Comparison of ENCODE assay signal across 15 cellular contexts in genomic region chr6:35491558-35492541, GRCh38. TPM values are rescaled to one million over a fixed set of nuclear protein-coding genes. Genes with fewer than 3 reads are reported as not detected.
DNase-seq lines count a peak whose midpoint lies in the region; ATAC-seq, FAIRE-seq and TF ChIP-seq lines count a peak whose summit lies in the region.
"Had no signal": no experiment of that assay in that cellular context is flagged by ENCODE, and none has a peak within 500 bp of the region (broad histone marks: within the 10 kb centered on the region; RNA-seq: fewer than 3 reads in every experiment).

No MANE protein-coding gene starts in this region.

- FAIRE-seq in astrocyte (lab: Jason Lieb, UNC) = no peak
- FAIRE-seq: GM12892 had no signal

- intact Hi-C loops in testis (cut with DNase I; ENCODE audit: low total_unique reads) = no loop called here

- H3K36me3 ChIP-seq in astrocyte (ENCODE audit: insufficient read depth, low read length) (no peaks in the 10 kb centered on the region), mucosa of rectum (ENCODE audit: control insufficient read depth in 2 of 2, insufficient read depth in 2 of 2, low read length in 2 of 2) (peaks cover 0 to 4% of the 10 kb centered on the region in 2 donors), testis (ENCODE audit: low read depth, missing control alignments) (no peaks in the 10 kb centered on the region)

- H3K9me3 Mint-ChIP-seq in astrocyte (ENCODE audit: unreplicated experiment) = peaks cover 1% of the 10 kb centered on the region
- no peaks in the 10 kb centered on the region for H3K9me3 Mint-ChIP-seq in stimulated activated memory B cell treated with anti-CD40 and anti-IgM and Interleukin-4, amounts not matched to agents 10 μg/mL and 1 μg/mL and 100 μg/mL, for 72 hours
- H3K9me3 Mint-ChIP-seq: effector memory CD8-positive, alpha-beta T cell; immature natural killer cell; T-helper 1 cell treated with Interleukin-12 subunit alpha and Interleukin-12 subunit beta and Interleukin-4 antibody, amounts not matched to agents 30 μg/mL and 1 μg/mL, for 36 hours had no signal

- H3K4me3 Mint-ChIP-seq in astrocyte (ENCODE audit: unreplicated experiment) = peak overlapping the region; percentile 76
- no peak overlapping the region for H3K4me3 Mint-ChIP-seq in stimulated activated memory B cell treated with anti-CD40 and anti-IgM and Interleukin-4, amounts not matched to agents 10 μg/mL and 1 μg/mL and 100 μg/mL, for 72 hours
- H3K4me3 Mint-ChIP-seq: effector memory CD8-positive, alpha-beta T cell; immature natural killer cell; T-helper 1 cell treated with Interleukin-12 subunit alpha and Interleukin-12 subunit beta and Interleukin-4 antibody, amounts not matched to agents 30 μg/mL and 1 μg/mL, for 36 hours had no signal

- H4K20me1 ChIP-seq in astrocyte (ENCODE audit: insufficient read depth, low read length) = peaks cover 61% of the 10 kb centered on the region

- H3K9ac ChIP-seq in astrocyte (ENCODE audit: low read length) (peak overlapping the region; percentile 67), mucosa of rectum (ENCODE audit: low read depth in 1 of 2, low read length in 2 of 2) (peak overlapping the region in 1 of 2 donors; percentile 53)

- peak; percentile 74 for DNase-seq in DMS 273 (lab: John Stamatoyannopoulos, UW; ENCODE audit: unreplicated experiment)
- no peak for DNase-seq in DMS 273 treated with DMSO at 0.1 percent for 48 hours (lab: John Stamatoyannopoulos, UW)
- DNase-seq in astrocyte (ENCODE audit: low read depth) = no peak
- DNase-seq in testis = no peak
- DNase-seq in NCI-H187 (lab: John Stamatoyannopoulos, UW) = no peak
- DNase-seq in activated CD8-positive, alpha-beta memory T cell treated with anti-CD3 and anti-CD28 coated beads, Interleukin-2, amount 50 U/mL, for 4 hours = no peak
- DNase-seq: effector memory CD8-positive, alpha-beta T cell; immature natural killer cell; NCI-H1417 treated with DMSO at 0.1 percent for 48 hours had no signal

- H3K4me3 ChIP-seq in astrocyte (ENCODE audit: insufficient read depth, low read depth, low read length) (no peak overlapping the region), mucosa of rectum (ENCODE audit: low read length in 2 of 2) (no peak overlapping the region), testis (no peak overlapping the region)

- peaks cover 56% of the 10 kb centered on the region for H3K4me1 Mint-ChIP-seq in astrocyte (ENCODE audit: low read depth, unreplicated experiment)
- H3K4me1 Mint-ChIP-seq in stimulated activated memory B cell treated with anti-CD40 and anti-IgM and Interleukin-4, amounts not matched to agents 10 μg/mL and 1 μg/mL and 100 μg/mL, for 72 hours = peaks cover 35% of the 10 kb centered on the region

- no peak for TF ChIP-seq POLR2A in testis (IDR thresholded peaks at IDR 0.05)

- peaks cover 94% of the 10 kb centered on the region for H3K79me2 ChIP-seq in astrocyte (ENCODE audit: insufficient read depth, low read length)

- no peak for ATAC-seq in stimulated activated memory B cell treated with anti-CD40 and anti-IgM and Interleukin-4, amounts not matched to agents 10 μg/mL and 1 μg/mL and 100 μg/mL, for 72 hours
- ATAC-seq: effector memory CD8-positive, alpha-beta T cell had no signal

- peak overlapping the region; percentile 89 for H3K27ac Mint-ChIP-seq in astrocyte (ENCODE audit: unreplicated experiment)
- H3K27ac Mint-ChIP-seq in stimulated activated memory B cell treated with anti-CD40 and anti-IgM and Interleukin-4, amounts not matched to agents 10 μg/mL and 1 μg/mL and 100 μg/mL, for 72 hours = no peak overlapping the region
- H3K27ac Mint-ChIP-seq: T-helper 1 cell treated with Interleukin-12 subunit alpha and Interleukin-12 subunit beta and Interleukin-4 antibody, amounts not matched to agents 30 μg/mL and 1 μg/mL, for 36 hours had no signal

- TF ChIP-seq CTCF in astrocyte (IDR thresholded peaks at IDR 0.05; ENCODE audit: insufficient read depth, low read depth, low read length) (no peak), testis (IDR thresholded peaks at IDR 0.05) (no peak)

- H2AFZ ChIP-seq in astrocyte (ENCODE audit: low read depth, low read length) = no peak overlapping the region

- H3K27me3 Mint-ChIP-seq in astrocyte (ENCODE audit: low read depth, unreplicated experiment) = no peaks in the 10 kb centered on the region
- peaks cover 32% of the 10 kb centered on the region for H3K27me3 Mint-ChIP-seq in stimulated activated memory B cell treated with anti-CD40 and anti-IgM and Interleukin-4, amounts not matched to agents 10 μg/mL and 1 μg/mL and 100 μg/mL, for 72 hours
- H3K27me3 Mint-ChIP-seq: effector memory CD8-positive, alpha-beta T cell had no signal

- H3K27me3 ChIP-seq in astrocyte (ENCODE audit: insufficient read depth, low read length) (no peaks in the 10 kb centered on the region), mucosa of rectum (ENCODE audit: control insufficient read depth in 2 of 2, insufficient read depth in 2 of 2, low read length in 2 of 2) (no peaks in the 10 kb centered on the region), testis (no peaks in the 10 kb centered on the region)

- WGBS in testis, 2 donors = 54 to 55% methylated on average over 5 to 8 of the region's 9 CpGs

- peaks cover 3% of the 10 kb centered on the region for H3K36me3 Mint-ChIP-seq in astrocyte (ENCODE audit: low read depth, unreplicated experiment)
- no peaks in the 10 kb centered on the region for H3K36me3 Mint-ChIP-seq in stimulated activated memory B cell treated with anti-CD40 and anti-IgM and Interleukin-4, amounts not matched to agents 10 μg/mL and 1 μg/mL and 100 μg/mL, for 72 hours
- H3K36me3 Mint-ChIP-seq: immature natural killer cell had no signal

- H3K4me1 ChIP-seq in astrocyte (ENCODE audit: insufficient read depth, low read length) (peaks cover 76% of the 10 kb centered on the region), mucosa of rectum (ENCODE audit: control insufficient read depth in 2 of 2, insufficient read depth in 2 of 2, low read length in 2 of 2) (peaks cover 48 to 60% of the 10 kb centered on the region in 2 donors), testis (peaks cover 64% of the 10 kb centered on the region)

- peak overlapping the region; percentile 88 for H3K4me2 ChIP-seq in astrocyte (ENCODE audit: low read length)

- H3K9me3 ChIP-seq in astrocyte (ENCODE audit: insufficient read depth, low read depth, low read length) = no peaks in the 10 kb centered on the region
- H3K9me3 ChIP-seq in mucosa of rectum (ENCODE audit: control insufficient read depth in 2 of 2, low read length in 2 of 2) = no peaks in the 10 kb centered on the region
- H3K9me3 ChIP-seq in testis = no peaks in the 10 kb centered on the region

- H3K27ac ChIP-seq in astrocyte (ENCODE audit: low read depth, low read length) (no peak overlapping the region), mucosa of rectum (ENCODE audit: low read depth in 2 of 2, low read length in 2 of 2) (peak overlapping the region; percentile 75 to 77), testis (peak overlapping the region; percentile 84 to 93)
- H3K27ac ChIP-seq: 22Rv1 had no signal

RNA-seq across cellular contexts. Expression of gene TEAD3, which starts 5.0 kb away (rescaled TPM):
- total RNA-seq in astrocyte = 73.3 and 75.5 TPM in 2 replicates
- total RNA-seq in testis = 10 to 100 TPM; 10.6 to 17.8 TPM
- 16.2 TPM for polyA plus RNA-seq in testis (ENCODE audit: insufficient read depth, low read depth, low replicate concordance)
- polyA plus RNA-seq: immature natural killer cell had no signal

RNA-seq across cellular contexts. Expression of gene TULP1, which starts 20.8 kb away (rescaled TPM):
- total RNA-seq in astrocyte = not detected in 2 replicates
- 1 to 10 TPM in 1 of 2 donors, under 1 TPM in 1; 0.87 to 2.4 TPM for total RNA-seq in testis
- 0.53 TPM for polyA plus RNA-seq in testis (ENCODE audit: insufficient read depth, low read depth, low replicate concordance)
- total RNA-seq: pulmonary artery endothelial cell had no signal
- polyA plus RNA-seq: immature natural killer cell had no signal

RNA-seq across cellular contexts. Expression of gene RPL10A, which starts 23.6 kb away (rescaled TPM):
- total RNA-seq in astrocyte (818 and 887 TPM in 2 replicates), testis (100 to 1,000 TPM; 305 to 538 TPM)
- polyA plus RNA-seq in testis (ENCODE audit: insufficient read depth, low read depth, low replicate concordance) = 768 TPM

RNA-seq across cellular contexts. Expression of gene FANCE, which starts 39.7 kb away (rescaled TPM):
- 2.9 and 3.1 TPM in 2 replicates for total RNA-seq in astrocyte
- total RNA-seq in testis = 10 to 100 TPM; 14.1 to 15.0 TPM
- 18.0 TPM for polyA plus RNA-seq in testis (ENCODE audit: insufficient read depth, low read depth, low replicate concordance)
